Comparison of ENCODE assay signal across 17 cellular contexts in the genomic region with DNA sequence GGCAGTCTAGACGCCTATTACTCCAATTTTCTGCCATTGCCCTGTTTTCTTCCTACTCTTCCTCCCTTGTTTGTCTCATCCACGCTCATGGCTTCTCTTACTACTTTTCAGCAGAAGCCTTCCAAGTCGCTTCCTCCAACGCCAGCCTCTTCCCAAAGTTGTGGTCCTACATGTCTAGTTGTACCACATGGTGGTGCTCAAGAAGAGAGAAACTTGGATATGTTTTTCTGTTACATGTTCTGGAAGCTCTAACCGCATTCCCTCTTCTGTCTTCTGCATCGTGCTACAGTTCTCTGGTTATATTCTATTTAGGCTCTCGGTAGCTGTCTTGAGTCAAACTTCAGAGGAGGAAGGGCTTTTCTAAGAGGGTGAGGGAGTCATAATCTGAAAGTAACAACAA. TPM values are rescaled to one million over a fixed set of nuclear protein-coding genes. Genes with fewer than 3 reads are reported as not detected.
"Had no signal": no experiment of that assay in that cellular context is flagged by ENCODE, and none has a peak within 500 bp of the region (broad histone marks: within the 10 kb centered on the region; RNA-seq: fewer than 3 reads in every experiment).

No MANE protein-coding gene starts in this region.

RNA-seq across cellular contexts. Expression of a gene that starts 27.9 kb away (rescaled TPM):
- total RNA-seq: activated B cell treated with CpG ODN at 0.5 μM for 24 hours; activated CD4-positive, alpha-beta memory T cell treated with anti-CD3 and anti-CD28 coated beads for 36 hours; activated CD4-positive, alpha-beta T cell treated with anti-CD3 and anti-CD28 coated beads, Interleukin-2, amount 10 ng/mL, durations not matched to agents 24 days and 14 days; activated CD8-positive, alpha-beta memory T cell treated with anti-CD3 and anti-CD28 coated beads for 36 hours; activated CD8-positive, alpha-beta T cell treated with anti-CD3 and anti-CD28 coated beads for 36 hours; activated naive CD4-positive, alpha-beta T cell treated with anti-CD3 and anti-CD28 coated beads for 36 hours; activated naive CD4-positive, alpha-beta T cell treated with anti-CD3 and anti-CD28 coated beads, Interleukin-2, amount 50 U/mL, for 72 hours; activated naive CD8-positive, alpha-beta T cell treated with anti-CD3 and anti-CD28 coated beads for 36 hours; activated T-cell treated with anti-CD3 and anti-CD28 coated beads, Interleukin-2, amount 50 U/mL, for 4 hours; activated T-cell treated with anti-CD3 and anti-CD28 coated beads, Interleukin-2, amount 50 U/mL, for 72 hours; activated T-helper 1 cell treated with anti-CD3 and anti-CD28 coated beads, Interleukin-12 subunit alpha, Interleukin-12 subunit beta, Interleukin-2, Interleukin-4 antibody, amounts not matched to agents 30 ng/mL and 10 ng/mL and 1 ng/mL, durations not matched to agents 14 hours and 24 hours and 36 hours; activated T-helper 17 cell treated with anti-CD3 and anti-CD28 coated beads, Interleukin-2, amount 50 U/mL, for 72 hours; aorta; bronchial epithelial cell; chondrocyte had no signal
- polyA plus RNA-seq: aorta, cardiac muscle cell had no signal

RNA-seq across cellular contexts. Expression of a gene that starts 31.2 kb away (rescaled TPM):
- total RNA-seq: activated CD4-positive, alpha-beta memory T cell treated with anti-CD3 and anti-CD28 coated beads for 36 hours; activated CD4-positive, alpha-beta T cell treated with anti-CD3 and anti-CD28 coated beads, Interleukin-2, amount 10 ng/mL, durations not matched to agents 24 days and 14 days; activated CD8-positive, alpha-beta memory T cell treated with anti-CD3 and anti-CD28 coated beads for 36 hours; activated CD8-positive, alpha-beta T cell treated with anti-CD3 and anti-CD28 coated beads for 36 hours; activated naive CD4-positive, alpha-beta T cell treated with anti-CD3 and anti-CD28 coated beads for 36 hours; activated naive CD8-positive, alpha-beta T cell treated with anti-CD3 and anti-CD28 coated beads for 36 hours; activated T-cell treated with anti-CD3 and anti-CD28 coated beads, Interleukin-2, amount 50 U/mL, for 4 hours; activated T-helper 1 cell treated with anti-CD3 and anti-CD28 coated beads, Interleukin-12 subunit alpha, Interleukin-12 subunit beta, Interleukin-2, Interleukin-4 antibody, amounts not matched to agents 30 ng/mL and 10 ng/mL and 1 ng/mL, durations not matched to agents 14 hours and 24 hours and 36 hours; aorta; bronchial epithelial cell; cardiac muscle cell; chondrocyte had no signal
- polyA plus RNA-seq: aorta had no signal

RNA-seq across cellular contexts. Expression of a gene that starts 36.9 kb away (rescaled TPM):
- total RNA-seq: activated B cell treated with CpG ODN at 0.5 μM for 24 hours; activated CD4-positive, alpha-beta memory T cell treated with anti-CD3 and anti-CD28 coated beads for 36 hours; activated CD4-positive, alpha-beta T cell treated with anti-CD3 and anti-CD28 coated beads, Interleukin-2, amount 10 ng/mL, durations not matched to agents 24 days and 14 days; activated CD8-positive, alpha-beta memory T cell treated with anti-CD3 and anti-CD28 coated beads for 36 hours; activated CD8-positive, alpha-beta T cell treated with anti-CD3 and anti-CD28 coated beads for 36 hours; activated naive CD4-positive, alpha-beta T cell treated with anti-CD3 and anti-CD28 coated beads for 36 hours; activated naive CD4-positive, alpha-beta T cell treated with anti-CD3 and anti-CD28 coated beads, Interleukin-2, amount 50 U/mL, for 72 hours; activated naive CD8-positive, alpha-beta T cell treated with anti-CD3 and anti-CD28 coated beads for 36 hours; activated T-cell treated with anti-CD3 and anti-CD28 coated beads, Interleukin-2, amount 50 U/mL, for 4 hours; activated T-cell treated with anti-CD3 and anti-CD28 coated beads, Interleukin-2, amount 50 U/mL, for 72 hours; activated T-helper 1 cell treated with anti-CD3 and anti-CD28 coated beads, Interleukin-12 subunit alpha, Interleukin-12 subunit beta, Interleukin-2, Interleukin-4 antibody, amounts not matched to agents 30 ng/mL and 10 ng/mL and 1 ng/mL, durations not matched to agents 14 hours and 24 hours and 36 hours; activated T-helper 17 cell treated with anti-CD3 and anti-CD28 coated beads, Interleukin-2, amount 50 U/mL, for 72 hours; adrenal gland; aorta; bronchial epithelial cell; cardiac muscle cell; chondrocyte had no signal
- polyA plus RNA-seq: adrenal gland, aorta, cardiac muscle cell had no signal
